18 cellular contexts compared by ENCODE assay signal in genomic region chr9:111851536-111851935, GRCh38. TPM values are rescaled to one million over a fixed set of nuclear protein-coding genes. Genes with fewer than 3 reads are reported as not detected.
DNase-seq lines count a peak whose midpoint lies in the region; ATAC-seq, FAIRE-seq and TF ChIP-seq lines count a peak whose summit lies in the region.
"Had no signal": no experiment of that assay in that cellular context is flagged by ENCODE, and none has a peak within 500 bp of the region (broad histone marks: within the 10 kb centered on the region; RNA-seq: fewer than 3 reads in every experiment).

No MANE protein-coding gene starts in this region.

- H3K27ac ChIP-seq in K562 (ENCODE audit: extremely low read depth, low read depth, low read length) (no peak overlapping the region), lung (ENCODE audit: low read depth in 1 of 2, low read length in 1 of 2) (no peak overlapping the region), OCI-LY7 (ENCODE audit: low read depth, low read length, poor library complexity, severe bottlenecking) (no peak overlapping the region)
- H3K27ac ChIP-seq: C4-2B, KMS-11 had no signal

- TF ChIP-seq RAD21 in K562 (CRISPR knock-in tag; conservative IDR thresholded peaks at IDR 0.05 in 1 of 2, IDR thresholded peaks at IDR 0.05 in 1 of 2), result no peak

- POLR2A ChIA-PET in K562 (lab: Yijun Ruan, JAX) (no interaction called here), OCI-LY7 (lab: Charles Lee) (no interaction called here)
- POLR2A ChIA-PET in activated CD4-positive, alpha-beta T cell treated with anti-CD3 and anti-CD28 coated beads, Interleukin-2, amount 10 ng/mL, durations not matched to agents 7 days and 5 days (lab: Charles Lee), result no interaction called here

- DNase-seq in EL, result peak; percentile 63
- DNase-seq in MG63, result peak; percentile 11
- DNase-seq in K562 (ENCODE audit: extremely low read depth in 1 of 4, low spot score in 3 of 4), result peak in 2 of 4 experiments; percentile 13 to 18
- no peak for DNase-seq in lung (ENCODE audit: low spot score)
- no peak for DNase-seq in foreskin fibroblast
- no peak for DNase-seq in activated CD4-positive, alpha-beta T cell treated with anti-CD3 and anti-CD28 coated beads, Interleukin-2, amount 10 ng/mL, durations not matched to agents 7 days and 5 days
- no peak for DNase-seq in OCI-LY7 (ENCODE audit: low spot score)
- DNase-seq in HUDEP-2 (lab: John Stamatoyannopoulos, UW; ENCODE audit: unreplicated experiment in 76 of 76), result no peak
- DNase-seq: activated T-cell treated with anti-CD3 and anti-CD28 coated beads for 4 hours; effector CD4-positive, alpha-beta T cell; heart right ventricle; mesenchymal stem cell; NCI-H2081; posterior cingulate gyrus; stimulated activated CD4-positive, alpha-beta T cell treated with anti-CD3 and anti-CD28 coated beads, Interleukin-2, amount 100 ng/mL, for 48 hours had no signal

- H3K36me3 ChIP-seq in MG63, result no peaks in the 10 kb centered on the region
- no peaks in the 10 kb centered on the region for H3K36me3 ChIP-seq in K562 (ENCODE audit: control insufficient read depth, insufficient read depth, low read length)
- no peaks in the 10 kb centered on the region for H3K36me3 ChIP-seq in lung (ENCODE audit: control insufficient read depth in 2 of 2, insufficient read depth in 2 of 2, low read length in 2 of 2)
- no peaks in the 10 kb centered on the region for H3K36me3 ChIP-seq in OCI-LY7 (ENCODE audit: insufficient read depth, low read length)
- H3K36me3 ChIP-seq: heart right ventricle had no signal

- H3K9me3 ChIP-seq in MG63, result no peaks in the 10 kb centered on the region
- no peaks in the 10 kb centered on the region for H3K9me3 ChIP-seq in K562 (replicated peaks; ENCODE audit: control insufficient read depth, insufficient read depth, low read depth, low read length)
- no peaks in the 10 kb centered on the region for H3K9me3 ChIP-seq in lung (ENCODE audit: control insufficient read depth in 2 of 2, insufficient read depth in 1 of 2, low read length in 1 of 2)
- no peaks in the 10 kb centered on the region for H3K9me3 ChIP-seq in OCI-LY7 (ENCODE audit: low read length)

- peaks cover 1% of the 10 kb centered on the region for H3K4me1 Mint-ChIP-seq in activated CD4-positive, alpha-beta T cell treated with anti-CD3 and anti-CD28 coated beads, Interleukin-2, amount 10 ng/mL, durations not matched to agents 7 days and 5 days

- no peaks in the 10 kb centered on the region for H3K27me3 ChIP-seq in MG63
- H3K27me3 ChIP-seq in K562 (ENCODE audit: control insufficient read depth in 2 of 2, insufficient read depth in 2 of 2, low read length in 2 of 2), result no peaks in the 10 kb centered on the region
- no peaks in the 10 kb centered on the region for H3K27me3 ChIP-seq in lung (ENCODE audit: control insufficient read depth, insufficient read depth)
- H3K27me3 ChIP-seq: heart right ventricle had no signal

- no peak overlapping the region for H2AFZ ChIP-seq in K562 (ENCODE audit: low read depth, low read length)
- no peak overlapping the region for H2AFZ ChIP-seq in OCI-LY7 (ENCODE audit: low read length)

- H3K4me3 ChIP-seq in MG63 (no peak overlapping the region), K562 (no peak overlapping the region), lung (no peak overlapping the region), foreskin fibroblast (ENCODE audit: low read depth in 1 of 2, low read length in 2 of 2) (no peak overlapping the region), OCI-LY7 (ENCODE audit: low read depth, low read length, poor library complexity, severe bottlenecking) (no peak overlapping the region)
- H3K4me3 ChIP-seq: heart right ventricle had no signal

- H3K79me2 ChIP-seq in K562 (ENCODE audit: control insufficient read depth, insufficient read depth, low read length) (no peaks in the 10 kb centered on the region), OCI-LY7 (ENCODE audit: insufficient read depth, low read depth, low read length) (no peaks in the 10 kb centered on the region)

- no peak for TF ChIP-seq POLR2A in K562 (conservative IDR thresholded peaks at IDR 0.05)

- TF ChIP-seq EP300 in K562 (IDR thresholded peaks at IDR 0.05; ENCODE audit: low read length), result no peak

- peak; percentile 46 for ATAC-seq in K562
- ATAC-seq in lung (ENCODE audit: insufficient read depth, low FRiP score), result peak; percentile 53
- ATAC-seq: heart right ventricle had no signal

- in situ Hi-C loops in K562 (cut with MboI), result no loop called here

- H3K9ac ChIP-seq in K562 (ENCODE audit: insufficient read depth in 1 of 2, low read depth in 2 of 2, low read length in 2 of 2), result no peak overlapping the region
- H3K9ac ChIP-seq: KMS-11 had no signal

- FAIRE-seq in K562 (lab: Jason Lieb, UNC), result no peak

- H4K20me1 ChIP-seq in K562 (replicated peaks; ENCODE audit: control insufficient read depth, insufficient read depth, low read length), result no peaks in the 10 kb centered on the region
- no peaks in the 10 kb centered on the region for H4K20me1 ChIP-seq in OCI-LY7 (ENCODE audit: insufficient read depth, low read length)

- CTCF ChIA-PET in K562 (lab: Yijun Ruan, JAX; ENCODE audit: low intra/inter-chr PET ratio) (no interaction called here), OCI-LY7 (lab: Charles Lee; ENCODE audit: unreplicated experiment) (no interaction called here)
- CTCF ChIA-PET in activated CD4-positive, alpha-beta T cell treated with anti-CD3 and anti-CD28 coated beads, Interleukin-2, amount 10 ng/mL, durations not matched to agents 7 days and 5 days (lab: Charles Lee), result no interaction called here

- no peak overlapping the region for H3K4me2 ChIP-seq in K562 (ENCODE audit: insufficient read depth, low read length)
- H3K4me2 ChIP-seq in OCI-LY7 (ENCODE audit: low read length), result no peak overlapping the region
- H3K4me2 ChIP-seq: KMS-11 had no signal

- no peak overlapping the region for H3K4me3 Mint-ChIP-seq in activated CD4-positive, alpha-beta T cell treated with anti-CD3 and anti-CD28 coated beads, Interleukin-2, amount 10 ng/mL, durations not matched to agents 7 days and 5 days
- H3K4me3 Mint-ChIP-seq: stimulated activated naive CD8-positive, alpha-beta T cell treated with anti-CD3 and anti-CD28 coated beads, Interleukin-15, Interleukin-2, amounts not matched to agents 100 ng/mL and 50 ng/mL, for 24 hours had no signal

- H3K9me1 ChIP-seq in K562 (ENCODE audit: control insufficient read depth, insufficient read depth, low read length), result no peaks in the 10 kb centered on the region

- 5% methylated on average over 2 of the region's 2 CpGs for WGBS in K562 (ENCODE audit: insufficient coverage, low coverage, missing lambda C conversion rate)
- 7 to 27% methylated on average over 2 of the region's 2 CpGs for WGBS in lung, 2 donors

- H3K36me3 Mint-ChIP-seq in activated CD4-positive, alpha-beta T cell treated with anti-CD3 and anti-CD28 coated beads, Interleukin-2, amount 10 ng/mL, durations not matched to agents 7 days and 5 days (ENCODE audit: low read depth), result no peaks in the 10 kb centered on the region

- H3K9me3 Mint-ChIP-seq in activated CD4-positive, alpha-beta T cell treated with anti-CD3 and anti-CD28 coated beads, Interleukin-2, amount 10 ng/mL, durations not matched to agents 7 days and 5 days, result no peaks in the 10 kb centered on the region
- H3K9me3 Mint-ChIP-seq: stimulated activated naive CD8-positive, alpha-beta T cell treated with anti-CD3 and anti-CD28 coated beads, Interleukin-15, Interleukin-2, amounts not matched to agents 100 ng/mL and 50 ng/mL, for 24 hours had no signal

- H3K27ac Mint-ChIP-seq in activated CD4-positive, alpha-beta T cell treated with anti-CD3 and anti-CD28 coated beads, Interleukin-2, amount 10 ng/mL, durations not matched to agents 7 days and 5 days, result no peak overlapping the region
- H3K27ac Mint-ChIP-seq: stimulated activated naive CD8-positive, alpha-beta T cell treated with anti-CD3 and anti-CD28 coated beads, Interleukin-15, Interleukin-2, amounts not matched to agents 100 ng/mL and 50 ng/mL, for 24 hours had no signal

- BruUV-seq in K562 (replicated peaks; lab: Mats Ljungman, UMichigan) (no TSS peak), OCI-LY7 (replicated peaks; lab: Mats Ljungman, UMichigan) (no TSS peak)

- intact Hi-C loops in K562 (cut with micrococcal nuclease) (no loop called here), OCI-LY7 (cut with micrococcal nuclease; ENCODE audit: unreplicated experiment) (no loop called here)

- no peaks in the 10 kb centered on the region for H3K27me3 Mint-ChIP-seq in activated CD4-positive, alpha-beta T cell treated with anti-CD3 and anti-CD28 coated beads, Interleukin-2, amount 10 ng/mL, durations not matched to agents 7 days and 5 days
- H3K27me3 Mint-ChIP-seq: stimulated activated naive CD8-positive, alpha-beta T cell treated with anti-CD3 and anti-CD28 coated beads, Interleukin-15, Interleukin-2, amounts not matched to agents 100 ng/mL and 50 ng/mL, for 24 hours had no signal

- TF ChIP-seq CTCF in K562 (IDR thresholded peaks at IDR 0.05 in 2 of 3, conservative IDR thresholded peaks at IDR 0.05 in 1 of 3; ENCODE audit: insufficient read depth in 2 of 3, low read depth in 1 of 3, low read length in 3 of 3) (no peak), lung (IDR thresholded peaks at IDR 0.05; ENCODE audit: control extremely low read depth, extremely low read depth) (no peak), foreskin fibroblast (IDR thresholded peaks at IDR 0.05; ENCODE audit: low read depth, low read length) (no peak), OCI-LY7 (conservative IDR thresholded peaks at IDR 0.05; ENCODE audit: low read length) (no peak)

- peaks cover 0 to 2% of the 10 kb centered on the region in 2 experiments; a peak in 1 of 5 replicates for H3K4me1 ChIP-seq in K562 (replicated peaks in 1 of 2; ENCODE audit: control insufficient read depth in 2 of 2, insufficient read depth in 2 of 2, low read length in 2 of 2)
- H3K4me1 ChIP-seq in lung (ENCODE audit: control insufficient read depth in 2 of 2, insufficient read depth in 2 of 2, low read length in 2 of 2), result peaks cover 0 to 2% of the 10 kb centered on the region in 2 donors
- no peaks in the 10 kb centered on the region for H3K4me1 ChIP-seq in OCI-LY7 (ENCODE audit: insufficient read depth, low read length, poor library complexity, severe bottlenecking)

- H3K9me2 ChIP-seq in OCI-LY7 (ENCODE audit: insufficient read depth, low read length), result no peaks in the 10 kb centered on the region

RNA-seq across cellular contexts. Expression of gene UGCG, which starts 45.1 kb away (rescaled TPM):
- 35.9 and 48.5 TPM in 2 replicates for total RNA-seq in MG63 (2014; rRNA removed; shearing (Covaris generic); ENCODE audit: low replicate concordance)
- total RNA-seq in K562 (2011; cell fraction: chromatin; rRNA removed; ENCODE audit: low replicate concordance), result 44.9 and 109 TPM in 2 replicates
- 33.4 and 39.1 TPM in 2 replicates for total RNA-seq in K562 (2011; cell fraction: nucleolus; rRNA removed)
- 72.1 and 87.3 TPM in 2 replicates for total RNA-seq in K562 (2011; cell fraction: nucleoplasm; rRNA removed)
- 21.6 and 22.2 TPM in 2 replicates for total RNA-seq in K562 (2014; rRNA removed)
- 37.9 and 44.3 TPM in 2 replicates for total RNA-seq in K562 (2014; rRNA removed; fragmentation: Illumina TruSeq; extraction: Trizol)
- 26.2 and 26.6 TPM in 2 replicates for total RNA-seq in K562 (2015; rRNA removed; fragmentation: Illumina TruSeq; extraction: Trizol)
- total RNA-seq in K562 (2021), result 29.5 and 30.2 TPM in 2 replicates
- polyA plus RNA-seq in K562 (2011; rRNA removed), result 31.3 and 40.3 TPM in 2 replicates
- polyA plus RNA-seq in K562 (2011; cell fraction: cytosol; rRNA removed), result 8.2 and 17.8 TPM in 2 replicates
- polyA plus RNA-seq in K562 (2011; cell fraction: nucleus; rRNA removed), result 15.1 and 24.8 TPM in 2 replicates
- 10.1 and 14.4 TPM in 2 replicates for polyA plus RNA-seq in K562 (2012)
- polyA plus RNA-seq in K562 (2014; fragmentation: Illumina TruSeq; extraction: Trizol), result 18.6 and 20.0 TPM in 2 replicates
- 10 to 100 TPM; 29.2 to 31.9 TPM for polyA plus RNA-seq in K562 (2014; fragmentation: Nextera tagmentation; extraction: Ambion mirVana)
- polyA plus RNA-seq in K562 (2014; rRNA removed), result 20.8 and 24.3 TPM in 2 replicates
- polyA minus RNA-seq in K562 (2011; rRNA and poly(A)+ RNA removed), result 55.0 and 55.6 TPM in 2 replicates
- 35.7 and 38.8 TPM in 2 replicates for polyA minus RNA-seq in K562 (2011; cell fraction: cytosol; rRNA and poly(A)+ RNA removed)
- polyA minus RNA-seq in K562 (2011; cell fraction: nucleus; rRNA and poly(A)+ RNA removed), result 20.1 and 44.8 TPM in 2 replicates
- total RNA-seq in lung, result 100 to 1,000 TPM in 1 of 2 donors, 10 to 100 TPM in 1; 39.0 to 157 TPM
- polyA plus RNA-seq in lung, result 10 to 100 TPM; 32.2 to 36.1 TPM
- 10 to 100 TPM; 21.8 to 23.2 TPM for total RNA-seq in activated CD4-positive, alpha-beta T cell treated with anti-CD3 and anti-CD28 coated beads, Interleukin-2, amount 10 ng/mL, durations not matched to agents 7 days and 5 days
- total RNA-seq in OCI-LY7 (2014; rRNA removed; shearing (Covaris generic)), result 12.0 and 14.7 TPM in 2 replicates
- total RNA-seq in OCI-LY7 (2022), result 12.9 and 16.5 TPM in 2 replicates

RNA-seq across cellular contexts. Expression of gene SHOC1, which starts 56.8 kb away (rescaled TPM):
- not detected in 2 replicates for total RNA-seq in MG63 (2014; rRNA removed; shearing (Covaris generic); ENCODE audit: low replicate concordance)
- not detected in 2 replicates for total RNA-seq in K562 (2011; cell fraction: chromatin; rRNA removed; ENCODE audit: low replicate concordance)
- total RNA-seq in K562 (2011; cell fraction: nucleolus; rRNA removed), result not detected in 2 replicates
- not detected in 2 replicates for total RNA-seq in K562 (2011; cell fraction: nucleoplasm; rRNA removed)
- 0.09 TPM in 1 of 2 replicates, not detected in the other for total RNA-seq in K562 (2014; rRNA removed)
- total RNA-seq in K562 (2014; rRNA removed; fragmentation: Illumina TruSeq; extraction: Trizol), result not detected in 2 replicates
- total RNA-seq in K562 (2015; rRNA removed; fragmentation: Illumina TruSeq; extraction: Trizol), result not detected in 2 replicates
- not detected in 2 replicates for total RNA-seq in K562 (2021)
- not detected in 2 replicates for polyA plus RNA-seq in K562 (2011; rRNA removed)
- polyA plus RNA-seq in K562 (2011; cell fraction: cytosol; rRNA removed), result not detected in 2 replicates
- not detected in 2 replicates for polyA plus RNA-seq in K562 (2011; cell fraction: nucleus; rRNA removed)
- polyA plus RNA-seq in K562 (2012), result 0.01 TPM in 1 of 2 replicates, not detected in the other
- 0.03 TPM in 1 of 2 replicates, not detected in the other for polyA plus RNA-seq in K562 (2014; fragmentation: Illumina TruSeq; extraction: Trizol)
- polyA plus RNA-seq in K562 (2014; fragmentation: Nextera tagmentation; extraction: Ambion mirVana), result under 1 TPM in 1 of 2 experiments, not detected in 1; 0.04 TPM
- polyA plus RNA-seq in K562 (2014; rRNA removed), result not detected in 2 replicates
- polyA minus RNA-seq in K562 (2011; rRNA and poly(A)+ RNA removed), result not detected in 2 replicates
- not detected in 2 replicates for polyA minus RNA-seq in K562 (2011; cell fraction: cytosol; rRNA and poly(A)+ RNA removed)
- polyA minus RNA-seq in K562 (2011; cell fraction: nucleus; rRNA and poly(A)+ RNA removed), result not detected in 2 replicates
- total RNA-seq in lung, result under 1 TPM; 0.40 to 0.48 TPM
- polyA plus RNA-seq in lung, result under 1 TPM; 0.18 to 0.44 TPM
- total RNA-seq in activated CD4-positive, alpha-beta T cell treated with anti-CD3 and anti-CD28 coated beads, Interleukin-2, amount 10 ng/mL, durations not matched to agents 7 days and 5 days, result not detected
- total RNA-seq in OCI-LY7 (2014; rRNA removed; shearing (Covaris generic)), result not detected in 2 replicates
- not detected in 2 replicates for total RNA-seq in OCI-LY7 (2022)
- total RNA-seq: heart right ventricle had no signal
- polyA plus RNA-seq: heart right ventricle had no signal

Comparison
In these comparisons a context has a peak if more than half of its experiments do, and no peak if none do; other contexts are left out.
1. DNase-seq: peak in EL (single experiment) and MG63 (single experiment); none in lung (single experiment), foreskin fibroblast (0 of 2), activated CD4-positive, alpha-beta T cell treated with anti-CD3 and anti-CD28 coated beads, Interleukin-2, amount 10 ng/mL, durations not matched to agents 7 days and 5 days (single experiment), OCI-LY7 (single experiment) and HUDEP-2 (0 of 76).